Comparison of ENCODE assay signal across 21 cellular contexts in the genomic region with DNA sequence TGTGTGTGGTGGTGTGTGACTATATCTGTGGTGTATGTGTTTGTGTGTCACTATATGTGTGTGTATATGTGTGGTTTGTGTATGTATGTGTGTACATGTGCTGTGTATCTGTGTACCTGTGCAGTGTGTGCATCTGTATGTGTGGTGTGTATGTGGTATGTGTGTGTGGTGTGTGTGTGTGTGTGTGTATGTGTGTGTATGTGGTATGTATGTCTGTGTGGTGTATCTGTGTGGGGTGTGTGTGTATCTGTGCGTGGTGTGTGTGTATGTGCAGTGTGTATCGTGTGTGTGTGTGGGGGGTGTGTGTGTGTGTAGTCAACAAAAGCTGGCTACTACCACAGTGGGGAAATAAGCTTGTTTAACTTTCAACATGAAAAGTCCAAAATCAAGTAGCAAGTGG.
"Had no signal": no experiment of that assay in that cellular context is flagged by ENCODE, and none has a peak within 500 bp of the region (broad histone marks: within the 10 kb centered on the region; RNA-seq: fewer than 3 reads in every experiment).

No MANE protein-coding gene starts in this region.

- H3K4me3 ChIP-seq: left lung, lower lobe of right lung, neural progenitor cell, ovary, right atrium auricular region, right lobe of liver, smooth muscle cell, suprapubic skin, thoracic aorta, tibial artery had no signal

- H3K4me2 ChIP-seq: neural progenitor cell, smooth muscle cell had no signal

- H3K4me1 ChIP-seq: left lung, neural progenitor cell, right atrium auricular region, suprapubic skin, tibial artery had no signal

- H3K27me3 ChIP-seq: ovary, right atrium auricular region, right lobe of liver, tibial artery had no signal

- H3K36me3 ChIP-seq: left lung, lower lobe of right lung, neural progenitor cell, ovary, right atrium auricular region, right lobe of liver, suprapubic skin, thoracic aorta, tibial artery had no signal

- ATAC-seq: left colon, left lung, lower lobe of right lung, natural killer cell had no signal

- DNase-seq: hypothalamus; immature natural killer cell; kidney; left colon; left lung; lower lobe of right lung; mesendoderm; naive B cell; natural killer cell; ovary; right lobe of liver; stimulated activated CD4-positive, alpha-beta T cell treated with anti-CD3 and anti-CD28 coated beads, Interleukin-1b, Interleukin-23, amount 100 ng/mL, for 48 hours; stimulated activated CD4-positive, alpha-beta T cell treated with anti-CD3 and anti-CD28 coated beads, Interleukin-2, amount 100 ng/mL, for 48 hours; stimulated activated naive CD4-positive, alpha-beta T cell; tibial artery had no signal

- FAIRE-seq: islet of Langerhans, kidney had no signal

- H3K27ac ChIP-seq: left lung, lower lobe of right lung, neural progenitor cell, ovary, right atrium auricular region, right lobe of liver, suprapubic skin, thoracic aorta, tibial artery had no signal

- H3K9ac ChIP-seq: neural progenitor cell had no signal

- H3K9me3 ChIP-seq: left lung, lower lobe of right lung, ovary, right atrium auricular region, right lobe of liver, suprapubic skin, thoracic aorta, tibial artery had no signal

- H2AFZ ChIP-seq: neural progenitor cell had no signal
